8 cellular contexts compared by ENCODE assay signal in the genomic region with DNA sequence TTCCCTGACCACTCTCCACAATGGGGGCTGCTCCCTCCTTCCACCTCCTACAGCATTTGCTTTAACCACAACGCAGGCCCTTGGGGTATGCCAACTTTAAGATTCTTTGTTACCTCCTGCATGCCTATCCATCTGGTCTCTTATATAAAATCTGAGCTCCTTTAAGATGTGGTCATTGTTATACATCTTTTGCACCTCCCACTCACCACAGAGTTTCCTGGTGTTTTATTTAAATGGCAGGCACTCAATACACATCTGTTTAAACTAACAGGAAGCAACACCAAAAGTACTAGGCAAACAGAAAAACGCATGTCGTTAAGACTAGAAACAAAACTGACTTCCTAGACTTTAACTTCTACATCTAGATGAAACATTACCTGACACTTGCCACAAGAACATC. TPM values are rescaled to one million over a fixed set of nuclear protein-coding genes. Genes with fewer than 3 reads are reported as not detected.
DNase-seq lines count a peak whose midpoint lies in the region; ATAC-seq, FAIRE-seq and TF ChIP-seq lines count a peak whose summit lies in the region.

No MANE protein-coding gene starts in this region.

- peak overlapping the region; percentile 16 for H3K4me3 Mint-ChIP-seq in activated T-cell treated with anti-CD3 and anti-CD28 coated beads, Interleukin-2, amount 50 U/mL, for 24 hours

- ATAC-seq in HG02623 (IDR thresholded peaks at IDR 0.05; ENCODE audit: unreplicated experiment) (peak; percentile 73), pancreas (no peak)

- TF ChIP-seq CTCF in NB4 (IDR thresholded peaks at IDR 0.05; ENCODE audit: low read depth, low read length) (no peak), pancreas (IDR thresholded peaks at IDR 0.05) (no peak)

- H3K36me3 ChIP-seq in small intestine (ENCODE audit: control insufficient read depth in 2 of 2, insufficient read depth in 2 of 2, low read length in 2 of 2) (no peaks in the 10 kb centered on the region), pancreas (no peaks in the 10 kb centered on the region)

- intact Hi-C loops in pancreas (cut with DNase I), result no loop called here

- H3K4me3 ChIP-seq in NB4 (ENCODE audit: low read depth, low read length) (no peak overlapping the region), small intestine (ENCODE audit: low read depth in 1 of 2, low read length in 2 of 2) (no peak overlapping the region), pancreas (no peak overlapping the region)

- H3K27me3 ChIP-seq in small intestine (ENCODE audit: control insufficient read depth in 2 of 2, insufficient read depth in 2 of 2, low read length in 2 of 2) (no peaks in the 10 kb centered on the region), pancreas (no peaks in the 10 kb centered on the region)

- H3K27ac Mint-ChIP-seq in activated T-cell treated with anti-CD3 and anti-CD28 coated beads, Interleukin-2, amount 50 U/mL, for 24 hours, result peak overlapping the region; percentile 88

- H3K9me3 Mint-ChIP-seq in activated T-cell treated with anti-CD3 and anti-CD28 coated beads, Interleukin-2, amount 50 U/mL, for 24 hours, result peaks cover 16% of the 10 kb centered on the region

- H3K36me3 Mint-ChIP-seq in activated T-cell treated with anti-CD3 and anti-CD28 coated beads, Interleukin-2, amount 50 U/mL, for 24 hours (ENCODE audit: low read depth), result peaks cover 39% of the 10 kb centered on the region

- H3K4me1 Mint-ChIP-seq in activated T-cell treated with anti-CD3 and anti-CD28 coated beads, Interleukin-2, amount 50 U/mL, for 24 hours (ENCODE audit: low read depth), result peaks cover 49% of the 10 kb centered on the region

- H3K9me3 ChIP-seq in small intestine (ENCODE audit: control insufficient read depth, low read depth) (no peaks in the 10 kb centered on the region), pancreas (no peaks in the 10 kb centered on the region)

- no peak for TF ChIP-seq POLR2A in NB4 (IDR thresholded peaks at IDR 0.05; ENCODE audit: extremely low read depth, insufficient read length)

- H3K4me1 ChIP-seq in small intestine (ENCODE audit: control insufficient read depth in 2 of 2, insufficient read depth in 1 of 2, low read depth in 1 of 2, low read length in 1 of 2), result peaks cover 0 to 4% of the 10 kb centered on the region in 2 donors
- no peaks in the 10 kb centered on the region for H3K4me1 ChIP-seq in pancreas

- no peaks in the 10 kb centered on the region for H3K27me3 Mint-ChIP-seq in activated T-cell treated with anti-CD3 and anti-CD28 coated beads, Interleukin-2, amount 50 U/mL, for 24 hours

- H3K27ac ChIP-seq in small intestine (ENCODE audit: low read depth in 1 of 2, low read length in 1 of 2), result peak overlapping the region in 1 of 2 donors; percentile 64
- no peak overlapping the region for H3K27ac ChIP-seq in pancreas

- 49 to 83% (median 57%) methylated on average over 3 of the region's 3 CpGs for WGBS in small intestine, 3 donors
- 74 to 83% methylated on average over 3 of the region's 3 CpGs for WGBS in pancreas, 2 donors

- no peak for FAIRE-seq in small intestine (lab: Jason Lieb, UNC)
- FAIRE-seq in pancreas (lab: Jason Lieb, UNC), result no peak

- DNase-seq in activated T-cell treated with anti-CD3 and anti-CD28 coated beads, Interleukin-2, amount 50 U/mL, for 24 hours, result no peak
- DNase-seq in activated T-cell treated with anti-CD3 and anti-CD28 coated beads, Interleukin-2, amount 50 U/mL, for 1 hour, result no peak
- peak; percentile 21 for DNase-seq in NB4 (ENCODE audit: low read depth)
- peak; percentile 19 for DNase-seq in small intestine
- no peak for DNase-seq in AG20443 (ENCODE audit: low spot score)
- no peak for DNase-seq in pancreas
- DNase-seq in GM03348 (ENCODE audit: low spot score), result no peak

RNA-seq across cellular contexts. Expression of a gene that starts 36.3 kb away (rescaled TPM):
- 10 to 100 TPM; 25.9 to 49.0 (median 35.4) TPM for polyA plus RNA-seq in small intestine
- 10 to 100 TPM in 5 of 6 donors, 1 to 10 TPM in 1; 7.2 to 15.0 (median 11.3) TPM for total RNA-seq in pancreas
- 10 to 100 TPM in 1 of 2 donors, 1 to 10 TPM in 1; 4.2 to 10.8 TPM for polyA plus RNA-seq in pancreas

Comparison
In these comparisons a context has a peak if more than half of its experiments do, and no peak if none do; other contexts are left out.
1. DNase-seq: peak in NB4 (single experiment) and small intestine (single experiment); none in activated T-cell treated with anti-CD3 and anti-CD28 coated beads, Interleukin-2, amount 50 U/mL, for 24 hours (single experiment), activated T-cell treated with anti-CD3 and anti-CD28 coated beads, Interleukin-2, amount 50 U/mL, for 1 hour (single experiment), AG20443 (single experiment), pancreas (0 of 6) and GM03348 (single experiment).